ENCODE assay signal across 13 cellular contexts in genomic region chr17:8892338-8892690, GRCh38. TPM values are rescaled to one million over a fixed set of nuclear protein-coding genes. Genes with fewer than 3 reads are reported as not detected.
A peak's percentile ranks its signal among the peaks of the same experiment; 100 is the strongest.
DNase-seq lines count a peak whose midpoint lies in the region; ATAC-seq and TF ChIP-seq lines count a peak whose summit lies in the region.
"Had no signal": no experiment of that assay in that cellular context is flagged by ENCODE, and none has a peak within 500 bp of the region (broad histone marks: within the 10 kb centered on the region; RNA-seq: fewer than 3 reads in every experiment).

No MANE protein-coding gene starts in this region.

- TF ChIP-seq CTCF in SK-N-SH (IDR thresholded peaks at IDR 0.05), result no peak

- POLR2A ChIA-PET in SK-N-SH (lab: Yijun Ruan, JAX), result no interaction called here
- POLR2A ChIA-PET in naive thymus-derived CD4-positive, alpha-beta T cell (lab: Charles Lee), result interaction anchor here (0.6 to 0.7 kb wide), 2 partner anchors 18 to 96 kb away, joined by 3 to 4 read pairs; no protein-coding TSS in a partner anchor

- CTCF ChIA-PET in SK-N-SH (lab: Yijun Ruan, JAX), result interaction anchor here (1.1 kb wide), 1 partner anchor 9 kb away, joined by 3 read pairs; no protein-coding TSS in a partner anchor
- CTCF ChIA-PET in naive thymus-derived CD4-positive, alpha-beta T cell (lab: Charles Lee), result no interaction called here

- peaks cover 0 to 2% (median 0%) of the 10 kb centered on the region in 11 donors for H3K9me3 Mint-ChIP-seq in naive thymus-derived CD4-positive, alpha-beta T cell

- no peaks in the 10 kb centered on the region for H3K9me2 ChIP-seq in SK-N-SH

- no peak overlapping the region for H3K4me3 Mint-ChIP-seq in naive thymus-derived CD4-positive, alpha-beta T cell

- TF ChIP-seq EP300 in SK-N-SH (IDR thresholded peaks at IDR 0.05; ENCODE audit: borderline replicate concordance in 1 of 2, low read depth in 1 of 2, low read length in 1 of 2), result no peak

- 22% methylated on average over 6 of the region's 6 CpGs for WGBS in SK-N-SH (ENCODE audit: low lambda C conversion rate)

- peak overlapping the region; percentile 51 for H3K4me2 ChIP-seq in SK-N-SH

- H3K27ac ChIP-seq in SK-N-SH (ENCODE audit: low read depth in 2 of 2, low read length in 1 of 2), result no peak overlapping the region
- no peak overlapping the region for H3K27ac ChIP-seq in naive thymus-derived CD4-positive, alpha-beta T cell (ENCODE audit: low read depth, low read length)
- H3K27ac ChIP-seq: ovary, SJSA1 had no signal

- 0 out of 4 replicates have a peak overlapping the region, but pooled peaks of 1 of the 2 experiments have one; percentile 20 for H3K4me3 ChIP-seq in SK-N-SH (ENCODE audit: low read depth in 2 of 2, low read length in 1 of 2)
- no peak overlapping the region for H3K4me3 ChIP-seq in naive thymus-derived CD4-positive, alpha-beta T cell (ENCODE audit: low read length)
- H3K4me3 ChIP-seq: ovary, SJSA1 had no signal

- peaks cover 15 to 47% (median 30%) of the 10 kb centered on the region in 5 donors for H3K36me3 Mint-ChIP-seq in naive thymus-derived CD4-positive, alpha-beta T cell

- H3K27me3 Mint-ChIP-seq in naive thymus-derived CD4-positive, alpha-beta T cell, result no peaks in the 10 kb centered on the region

- H2AFZ ChIP-seq in SK-N-SH (ENCODE audit: low read depth), result no peak overlapping the region

- H3K27ac Mint-ChIP-seq in naive thymus-derived CD4-positive, alpha-beta T cell, result peak overlapping the region in 6 of 9 donors; percentile 21 to 69 (median 39)

- H4K20me1 ChIP-seq in SK-N-SH (ENCODE audit: insufficient read depth), result no peaks in the 10 kb centered on the region

- no peaks in the 10 kb centered on the region for H3K36me3 ChIP-seq in SK-N-SH (replicated peaks in 1 of 2; ENCODE audit: control insufficient read depth in 1 of 2, insufficient read depth in 2 of 2, low read length in 1 of 2)
- peaks cover 19 to 63% (median 21%) of the 10 kb centered on the region in 3 experiments for H3K36me3 ChIP-seq in naive thymus-derived CD4-positive, alpha-beta T cell (ENCODE audit: control insufficient read depth in 2 of 3, insufficient read depth in 3 of 3, low read length in 3 of 3)
- H3K36me3 ChIP-seq: ovary, SJSA1 had no signal

- DNase-seq in SK-N-SH (no peak), RPMI8226 (peak; percentile 12), left colon (no peak), SK-N-DZ (ENCODE audit: low spot score) (no peak), activated gamma-delta T cell (lab: John Stamatoyannopoulos, UW) (no peak)
- no peak for DNase-seq in naive thymus-derived CD4-positive, alpha-beta T cell
- DNase-seq: stimulated activated CD4-positive, alpha-beta T cell treated with anti-CD3 and anti-CD28 coated beads, Interleukin-1b, Interleukin-23, amount 100 ng/mL, for 48 hours had no signal

- no peak for TF ChIP-seq RAD21 in SK-N-SH (IDR thresholded peaks at IDR 0.05; ENCODE audit: low read length)

- no peak for ATAC-seq in SK-N-SH treated with all-trans-retinoic acid at 6 μM for 48 hours
- peak; percentile 60 for ATAC-seq in GM21447 (IDR thresholded peaks at IDR 0.05; ENCODE audit: unreplicated experiment)
- ATAC-seq in naive thymus-derived CD4-positive, alpha-beta T cell, result no peak
- no peak for ATAC-seq in left colon
- ATAC-seq: left lobe of liver had no signal

- H3F3A ChIP-seq in SK-N-SH (replicated peaks; ENCODE audit: insufficient read depth), result no peaks in the 10 kb centered on the region

- intact Hi-C loops in naive thymus-derived CD4-positive, alpha-beta T cell (cut with micrococcal nuclease), result loop anchor here in 1 of 2 donors (10.0 kb wide), 1 partner anchor 98 kb away; the partner anchor contains the start of gene MFSD6L
- intact Hi-C loops in left colon (cut with DNase I, micrococcal nuclease), result no loop called here

- H3K79me2 ChIP-seq in SK-N-SH (ENCODE audit: insufficient read depth), result no peaks in the 10 kb centered on the region

- no peaks in the 10 kb centered on the region for H3K4me1 ChIP-seq in SK-N-SH (ENCODE audit: control insufficient read depth in 1 of 2, insufficient read depth in 2 of 2, low read depth in 1 of 2, low read length in 1 of 2)
- peaks cover 26% of the 10 kb centered on the region in 2 donors for H3K4me1 ChIP-seq in naive thymus-derived CD4-positive, alpha-beta T cell (ENCODE audit: control insufficient read depth in 2 of 2, insufficient read depth in 2 of 2, low read length in 2 of 2)

- no peaks in the 10 kb centered on the region for H3K9me3 ChIP-seq in SK-N-SH
- no peaks in the 10 kb centered on the region for H3K9me3 ChIP-seq in naive thymus-derived CD4-positive, alpha-beta T cell (ENCODE audit: control insufficient read depth in 2 of 3, low read length in 3 of 3)
- H3K9me3 ChIP-seq: ovary, SJSA1 had no signal

- H3K27me3 ChIP-seq in SK-N-SH (ENCODE audit: insufficient read depth), result peaks cover 9% of the 10 kb centered on the region; the same call in 1 of the 2 replicates
- no peaks in the 10 kb centered on the region for H3K27me3 ChIP-seq in naive thymus-derived CD4-positive, alpha-beta T cell (ENCODE audit: control insufficient read depth in 2 of 2, insufficient read depth in 2 of 2, low read length in 2 of 2)
- H3K27me3 ChIP-seq: ovary, SJSA1 had no signal

- H3K9ac ChIP-seq in SK-N-SH, result no peak overlapping the region

- H3K4me1 Mint-ChIP-seq in naive thymus-derived CD4-positive, alpha-beta T cell, result peaks cover 24 to 45% (median 37%) of the 10 kb centered on the region in 7 donors

TF ChIP-seq in SK-N-SH, 30 proteins besides CTCF, POLR2A, EP300 and RAD21:
- no peak for TF ChIP-seq NFIC (IDR thresholded peaks at IDR 0.05; ENCODE audit: borderline replicate concordance)

TF ChIP-seq in SK-N-SH treated with all-trans-retinoic acid at 6 μM for 48 hours, 23 proteins besides CTCF, POLR2A, EP300 and RAD21:
- TF ChIP-seq CSRNP3 (CRISPR knock-in tag; IDR thresholded peaks at IDR 0.05), result no peak
- TF ChIP-seq OSR1 (CRISPR knock-in tag; IDR thresholded peaks at IDR 0.05), result no peak
- no peak for TF ChIP-seq ZFP3 (CRISPR knock-in tag; IDR thresholded peaks at IDR 0.05)
- TF ChIP-seq ZC3H10 (CRISPR knock-in tag; IDR thresholded peaks at IDR 0.05), result no peak
TF ChIP-seq in SK-N-SH treated with all-trans-retinoic acid at 6 μM for 48 hours: peak in this region for 0.

RNA-seq across cellular contexts. Expression of gene PIK3R6, which starts 24.8 kb away (rescaled TPM):
- 0.03 and 0.06 TPM in 2 replicates for polyA plus RNA-seq in SK-N-SH (2012; rRNA removed)
- polyA plus RNA-seq in SK-N-SH (2012; cell fraction: cytosol; rRNA removed), result 0.03 TPM in 1 of 2 replicates, not detected in the other
- 0.08 and 0.27 TPM in 2 replicates for polyA plus RNA-seq in SK-N-SH (2012; cell fraction: nucleus; rRNA removed)
- total RNA-seq in naive thymus-derived CD4-positive, alpha-beta T cell, result 10 to 100 TPM in 1 of 5 experiments, 1 to 10 TPM in 2, under 1 TPM in 2; 0.40 to 11.3 (median 1.1) TPM
- under 1 TPM; 0.06 to 0.37 TPM for polyA plus RNA-seq in naive thymus-derived CD4-positive, alpha-beta T cell
- under 1 TPM; 0.27 to 0.89 TPM for total RNA-seq in left colon
- polyA plus RNA-seq in SK-N-DZ (2014; cell fraction: cytosol; rRNA removed), result not detected in 2 replicates
- not detected in 2 replicates for polyA plus RNA-seq in SK-N-DZ (2014; cell fraction: nucleus; rRNA removed)
- total RNA-seq: fibroblast of villous mesenchyme, SJSA1 had no signal
